Comparison of ENCODE assay signal across 8 cellular contexts in the genomic region with DNA sequence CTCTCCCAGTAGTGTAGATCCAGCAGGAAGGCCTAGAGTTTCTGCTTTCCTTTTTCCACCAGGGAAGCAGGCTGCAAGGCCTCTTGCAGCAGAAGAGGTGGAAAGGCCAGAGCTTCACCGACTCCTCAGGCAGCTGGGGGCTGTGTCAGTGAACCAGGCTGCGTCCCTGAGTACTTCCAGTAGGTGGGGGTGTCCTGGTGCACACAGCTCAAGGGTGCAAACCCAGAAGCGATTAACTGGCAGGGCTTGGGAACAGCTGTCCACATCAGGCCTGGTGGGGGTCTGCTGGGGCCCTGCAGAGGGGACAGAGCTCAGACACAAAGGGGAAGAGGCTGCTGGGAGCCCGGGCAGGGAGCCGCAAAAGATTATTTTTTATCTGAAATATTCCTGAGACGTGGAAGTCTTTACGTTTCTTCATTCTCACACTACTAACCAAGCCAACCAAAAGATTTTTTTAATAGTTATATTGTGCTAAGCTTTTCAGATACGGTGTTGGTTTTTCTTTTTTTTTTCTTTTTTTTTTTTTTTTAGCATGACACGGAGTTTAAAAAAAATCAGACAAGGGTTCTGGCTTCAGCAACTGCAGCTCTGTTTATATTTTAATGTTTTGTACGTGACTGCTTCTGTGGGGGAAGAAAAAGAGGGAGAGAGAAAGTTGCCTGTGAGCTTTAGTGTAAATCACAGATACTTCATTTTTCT. TPM values are rescaled to one million over a fixed set of nuclear protein-coding genes. Genes with fewer than 3 reads are reported as not detected.
DNase-seq lines count a peak whose midpoint lies in the region; ATAC-seq and TF ChIP-seq lines count a peak whose summit lies in the region.

No MANE protein-coding gene starts in this region.

- no peaks in the 10 kb centered on the region for H3K36me3 Mint-ChIP-seq in natural killer cell treated with Interleukin-12 subunit alpha and Interleukin-12 subunit beta and Interleukin-15 and Interleukin-18, amount 100 ng/mL, for 72 hours

- no peaks in the 10 kb centered on the region for H3K36me3 ChIP-seq in Peyer's patch
- no peaks in the 10 kb centered on the region for H3K36me3 ChIP-seq in esophagus squamous epithelium

- peaks cover 0 to 34% of the 10 kb centered on the region in 2 donors for H3K27me3 Mint-ChIP-seq in natural killer cell treated with Interleukin-12 subunit alpha and Interleukin-12 subunit beta and Interleukin-15 and Interleukin-18, amount 100 ng/mL, for 72 hours

- no peaks in the 10 kb centered on the region for H3K9me3 Mint-ChIP-seq in natural killer cell treated with Interleukin-12 subunit alpha and Interleukin-12 subunit beta and Interleukin-15 and Interleukin-18, amount 100 ng/mL, for 72 hours

- H3K4me3 Mint-ChIP-seq in natural killer cell treated with Interleukin-12 subunit alpha and Interleukin-12 subunit beta and Interleukin-15 and Interleukin-18, amount 100 ng/mL, for 72 hours, result no peak overlapping the region

- WGBS in esophagus squamous epithelium, 2 donors, result 50 to 56% methylated on average over 8 to 9 of the region's 10 CpGs
- WGBS in lower leg skin, 2 donors, result 64 to 68% methylated on average over 10 of the region's 10 CpGs

- H3K9me3 ChIP-seq in Peyer's patch, result no peaks in the 10 kb centered on the region
- H3K9me3 ChIP-seq in esophagus squamous epithelium, result no peaks in the 10 kb centered on the region

- DNase-seq in Peyer's patch (peak in 1 of 3 donors; percentile 59), esophagus squamous epithelium (lab: John Stamatoyannopoulos, UW) (no peak), lower leg skin (ENCODE audit: low spot score in 2 of 2) (no peak), NCI-H187 treated with DMSO at 0.1 percent for 48 hours (lab: John Stamatoyannopoulos, UW) (no peak), GM19240 (ENCODE audit: insufficient read length, low spot score) (no peak)
- no peak for DNase-seq in natural killer cell treated with Interleukin-12 subunit alpha and Interleukin-12 subunit beta and Interleukin-15 and Interleukin-18, amount 100 ng/mL, for 72 hours (ENCODE audit: low spot score)
- DNase-seq in activated CD4-positive, CD25-positive, alpha-beta regulatory T cell treated with anti-CD3 and anti-CD28 coated beads, Interleukin-2, amount 50 U/mL, for 72 hours, result no peak

- H3K27me3 ChIP-seq in Peyer's patch (no peaks in the 10 kb centered on the region), esophagus squamous epithelium (no peaks in the 10 kb centered on the region)

- H3K27ac ChIP-seq in Peyer's patch (peak overlapping the region in 3 of 4 donors; percentile 17 to 73 (median 25)), esophagus squamous epithelium (peak overlapping the region in 3 of 4 donors; percentile 53 to 74 (median 68))

- H3K4me1 ChIP-seq in Peyer's patch (peaks cover 0 to 22% (median 2%) of the 10 kb centered on the region in 4 donors), esophagus squamous epithelium (peaks cover 6 to 45% (median 30%) of the 10 kb centered on the region in 3 donors)

- TF ChIP-seq CTCF in GM12873 (IDR thresholded peaks at IDR 0.05; ENCODE audit: insufficient read depth, low read depth, low read length, missing control alignments) (peak; percentile 23), Peyer's patch (IDR thresholded peaks at IDR 0.05) (peak in 3 of 6 experiments; percentile 22 to 25 (median 24)), esophagus squamous epithelium (IDR thresholded peaks at IDR 0.05) (peak in 4 of 6 experiments; percentile 20 to 40 (median 34)), lower leg skin (IDR thresholded peaks at IDR 0.05) (no peak)

- TF ChIP-seq POLR2A in Peyer's patch (IDR thresholded peaks at IDR 0.05), result no peak
- TF ChIP-seq POLR2A in esophagus squamous epithelium (IDR thresholded peaks at IDR 0.05), result no peak
- TF ChIP-seq POLR2A in lower leg skin (IDR thresholded peaks at IDR 0.05), result no peak

- peak overlapping the region in 1 of 2 donors; percentile 28 for H3K27ac Mint-ChIP-seq in natural killer cell treated with Interleukin-12 subunit alpha and Interleukin-12 subunit beta and Interleukin-15 and Interleukin-18, amount 100 ng/mL, for 72 hours

- peak; percentile 51 to 61 for ATAC-seq in natural killer cell treated with Interleukin-12 subunit alpha and Interleukin-12 subunit beta and Interleukin-15 and Interleukin-18, amount 100 ng/mL, for 72 hours

- intact Hi-C loops in esophagus squamous epithelium (cut with DNase I), result no loop called here
- intact Hi-C loops in lower leg skin (cut with DNase I; ENCODE audit: low total_unique reads), result no loop called here

- peaks cover 32 to 43% of the 10 kb centered on the region in 2 donors for H3K4me1 Mint-ChIP-seq in natural killer cell treated with Interleukin-12 subunit alpha and Interleukin-12 subunit beta and Interleukin-15 and Interleukin-18, amount 100 ng/mL, for 72 hours (ENCODE audit: low read depth in 2 of 2)

- H3K4me3 ChIP-seq in Peyer's patch (no peak overlapping the region), esophagus squamous epithelium (no peak overlapping the region), lower leg skin (ENCODE audit: low read depth, poor library complexity, severe bottlenecking) (no peak overlapping the region)

RNA-seq across cellular contexts. Expression of gene TSHZ3, which starts 11.0 kb away (rescaled TPM):
- total RNA-seq in Peyer's patch, result 10 to 100 TPM in 1 of 4 donors, 1 to 10 TPM in 2, under 1 TPM in 1; 0.70 to 14.0 (median 3.0) TPM
- 1 to 10 TPM in 3 of 4 donors, under 1 TPM in 1; 0.19 to 5.3 (median 1.9) TPM for total RNA-seq in esophagus squamous epithelium
- total RNA-seq in natural killer cell treated with Interleukin-12 subunit alpha and Interleukin-12 subunit beta and Interleukin-15 and Interleukin-18, amount 100 ng/mL, for 72 hours, result 1 to 10 TPM; 4.0 to 4.1 TPM
- 1 to 10 TPM; 1.6 to 4.0 (median 3.5) TPM for total RNA-seq in lower leg skin

Comparison
In these comparisons a context has a peak if more than half of its experiments do, and no peak if none do; other contexts are left out.
1. CTCF ChIP-seq: peak in GM12873 (single experiment) and esophagus squamous epithelium (4 of 6); none in lower leg skin (0 of 3).